In the genomic region with DNA sequence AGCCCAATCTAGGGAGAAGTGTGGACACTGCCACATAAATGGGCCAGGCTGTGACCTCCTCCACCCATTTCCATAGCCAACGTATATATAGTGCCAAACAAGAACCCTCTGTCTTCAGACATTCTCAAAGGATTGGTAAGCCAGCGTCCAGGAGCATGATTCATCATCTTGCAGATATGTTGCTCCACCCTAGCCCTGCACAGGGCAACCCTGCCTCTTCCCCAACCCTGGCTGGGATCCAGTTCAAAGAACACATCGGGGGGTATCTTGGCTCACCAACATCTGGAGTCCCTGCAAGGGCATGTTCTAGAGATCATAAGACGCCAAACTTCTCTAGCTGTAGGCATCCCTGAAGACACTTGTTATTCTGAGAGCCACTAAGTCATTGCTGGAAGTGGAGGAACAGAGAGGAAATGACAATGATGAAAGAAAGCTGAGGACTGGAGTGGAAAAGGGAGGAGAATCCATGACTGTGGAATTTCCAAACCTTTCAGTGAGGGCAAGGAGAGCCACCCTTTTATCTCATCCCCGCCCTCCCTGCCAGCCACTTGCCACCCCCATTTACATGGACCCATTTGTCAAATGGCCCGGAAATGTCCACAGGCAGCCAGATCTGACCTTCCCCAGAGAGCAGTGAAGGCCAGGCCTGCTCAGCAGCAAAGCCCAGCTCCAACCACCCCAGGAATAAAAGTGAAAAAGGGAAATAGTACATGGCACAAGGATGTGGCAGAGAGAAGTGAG, we compare ENCODE assay signal across 15 cellular contexts.
DNase-seq lines count a peak whose midpoint lies in the region; ATAC-seq and TF ChIP-seq lines count a peak whose summit lies in the region.
"Had no signal": no experiment of that assay in that cellular context is flagged by ENCODE, and none has a peak within 500 bp of the region (broad histone marks: within the 10 kb centered on the region; RNA-seq: fewer than 3 reads in every experiment).

No MANE protein-coding gene starts in this region.

- no peak overlapping the region for H2AK9ac ChIP-seq in IMR-90 (replicated peaks; ENCODE audit: low read depth, low read length, poor library complexity)

- H3K56ac ChIP-seq in IMR-90 (ENCODE audit: extremely low read depth, insufficient read depth, low read length), result no peak overlapping the region

- no peak for TF ChIP-seq CTCF in IMR-90 (conservative IDR thresholded peaks at IDR 0.05; ENCODE audit: low read depth, low read length)
- no peak for TF ChIP-seq CTCF in chondrocyte (IDR thresholded peaks at IDR 0.05)

- ATAC-seq in IMR-90 (ENCODE audit: low read depth) (peak; percentile 68), HG03159 (IDR thresholded peaks at IDR 0.05; ENCODE audit: unreplicated experiment) (no peak), GM18517 (IDR thresholded peaks at IDR 0.05; ENCODE audit: unreplicated experiment) (no peak), GM18502 (IDR thresholded peaks at IDR 0.05; ENCODE audit: poor library complexity, unreplicated experiment) (no peak)
- ATAC-seq: HepG2; stimulated activated effector memory CD8-positive, alpha-beta T cell treated with anti-CD3 and anti-CD28 coated beads, Interleukin-12 subunit alpha, Interleukin-12 subunit beta, amount 100 ng/mL, for 72 hours had no signal

- POLR2A ChIA-PET in IMR-90 (lab: Charles Lee; ENCODE audit: unreplicated experiment), result interaction anchor here (0.6 kb wide), 1 partner anchor 309 kb away, joined by 4 read pairs; no protein-coding TSS in a partner anchor

- no peaks in the 10 kb centered on the region for H4K20me1 ChIP-seq in IMR-90 (ENCODE audit: insufficient read depth, low read length)
- H4K20me1 ChIP-seq: BLaER1 treated with 17β-estradiol and CSF1 and Interleukin-3, amounts not matched to agents 10 nM and 100 nM had no signal

- dilution Hi-C loops in IMR-90 (cut with HindIII; ENCODE audit: low sequenced_read_pairs, unreplicated experiment), result no loop called here

- H3K4me3 ChIP-seq in IMR-90 (ENCODE audit: insufficient read depth, low read depth, low read length), result no peak overlapping the region
- no peak overlapping the region for H3K4me3 ChIP-seq in mesenchymal stem cell (ENCODE audit: insufficient read depth in 1 of 2, low read depth in 1 of 2, low read length in 2 of 2)
- H3K4me3 ChIP-seq: BLaER1 treated with 17β-estradiol and CSF1 and Interleukin-3, amounts not matched to agents 10 nM and 100 nM had no signal

- peak overlapping the region; percentile 55 for H3K27ac Mint-ChIP-seq in chondrocyte (ENCODE audit: unreplicated experiment)
- H3K27ac Mint-ChIP-seq: brain; nephron; stimulated activated effector memory CD8-positive, alpha-beta T cell treated with anti-CD3 and anti-CD28 coated beads, Interleukin-12 subunit alpha, Interleukin-12 subunit beta, amount 100 ng/mL, for 72 hours had no signal

- no peak overlapping the region for H2AFZ ChIP-seq in IMR-90 (replicated peaks; ENCODE audit: low read length, poor library complexity)
- H2AFZ ChIP-seq in mesenchymal stem cell (ENCODE audit: low read depth, low read length), result no peak overlapping the region

- intact Hi-C loops in IMR-90 (cut with micrococcal nuclease), result no loop called here

- H3K4me1 Mint-ChIP-seq in chondrocyte (ENCODE audit: low read depth), result peaks cover 9% of the 10 kb centered on the region
- H3K4me1 Mint-ChIP-seq: stimulated activated effector memory CD8-positive, alpha-beta T cell treated with anti-CD3 and anti-CD28 coated beads, Interleukin-12 subunit alpha, Interleukin-12 subunit beta, amount 100 ng/mL, for 72 hours had no signal

- H3K27me3 ChIP-seq in IMR-90 (ENCODE audit: control insufficient read depth, insufficient read depth, low read length) (no peaks in the 10 kb centered on the region; the same call in none of the 2 replicates), mesenchymal stem cell (ENCODE audit: control insufficient read depth in 1 of 2, insufficient read depth in 1 of 2, low read length in 2 of 2) (no peaks in the 10 kb centered on the region)
- H3K27me3 ChIP-seq: BLaER1 treated with 17β-estradiol and CSF1 and Interleukin-3, amounts not matched to agents 10 nM and 100 nM had no signal

- H3K36me3 Mint-ChIP-seq in chondrocyte (ENCODE audit: low read depth), result no peaks in the 10 kb centered on the region
- H3K36me3 Mint-ChIP-seq: brain; stimulated activated effector memory CD8-positive, alpha-beta T cell treated with anti-CD3 and anti-CD28 coated beads, Interleukin-12 subunit alpha, Interleukin-12 subunit beta, amount 100 ng/mL, for 72 hours had no signal

- H2BK5ac ChIP-seq in IMR-90 (ENCODE audit: low read depth, low read length, poor library complexity, severe bottlenecking), result no peak overlapping the region
- H2BK5ac ChIP-seq in mesenchymal stem cell (ENCODE audit: low read depth, low read length, poor library complexity, severe bottlenecking), result no peak overlapping the region

- BruUV-seq in IMR-90 (replicated peaks; lab: Mats Ljungman, UMichigan), result no TSS peak

- no peak for TF ChIP-seq RAD21 in IMR-90 (IDR thresholded peaks at IDR 0.05; ENCODE audit: low read length)

- H3K27ac ChIP-seq in IMR-90 (ENCODE audit: insufficient read depth, low read length) (no peak overlapping the region), mesenchymal stem cell (ENCODE audit: low read length, poor library complexity, severe bottlenecking) (no peak overlapping the region)
- H3K27ac ChIP-seq: BLaER1 treated with 17β-estradiol and CSF1 and Interleukin-3, amounts not matched to agents 10 nM and 100 nM had no signal

- H3K4me2 ChIP-seq in IMR-90 (ENCODE audit: low read depth, low read length), result no peak overlapping the region
- H3K4me2 ChIP-seq in mesenchymal stem cell (ENCODE audit: low read length, poor library complexity, severe bottlenecking), result no peak overlapping the region
- H3K4me2 ChIP-seq: BLaER1 treated with 17β-estradiol and CSF1 and Interleukin-3, amounts not matched to agents 10 nM and 100 nM had no signal

- H3K4me1 ChIP-seq in IMR-90 (ENCODE audit: control insufficient read depth, insufficient read depth, low read length) (no peaks in the 10 kb centered on the region), mesenchymal stem cell (ENCODE audit: control insufficient read depth, insufficient read depth, low read depth, low read length) (no peaks in the 10 kb centered on the region)
- H3K4me1 ChIP-seq: BLaER1 treated with 17β-estradiol and CSF1 and Interleukin-3, amounts not matched to agents 10 nM and 100 nM had no signal

- H2AK5ac ChIP-seq in IMR-90 (ENCODE audit: low read depth, low read length) (no peak overlapping the region), mesenchymal stem cell (ENCODE audit: low read length, severe bottlenecking) (no peak overlapping the region)

- H3K9me1 ChIP-seq in IMR-90 (ENCODE audit: insufficient read depth, low read length), result no peaks in the 10 kb centered on the region

- no peaks in the 10 kb centered on the region for H3K9me3 Mint-ChIP-seq in chondrocyte (ENCODE audit: low read depth)
- H3K9me3 Mint-ChIP-seq: nephron; stimulated activated effector memory CD8-positive, alpha-beta T cell treated with anti-CD3 and anti-CD28 coated beads, Interleukin-12 subunit alpha, Interleukin-12 subunit beta, amount 100 ng/mL, for 72 hours had no signal

- DNase-seq in AG08396 (ENCODE audit: low spot score) (peak; percentile 49), IMR-90 (peak; percentile 32), chondrocyte (ENCODE audit: low spot score) (no peak), mesenchymal stem cell (peak; percentile 52), SKM-1 treated with dmso at 0.1 percent for 144 hours (lab: John Stamatoyannopoulos, UW; ENCODE audit: unreplicated experiment) (no peak)
- DNase-seq: activated CD4-positive, alpha-beta T cell treated with anti-CD3 and anti-CD28 coated beads for 4 hours; stimulated activated CD4-positive, alpha-beta T cell treated with anti-CD3 and anti-CD28 coated beads, Interleukin-1b, Interleukin-23, amount 100 ng/mL, for 48 hours had no signal

- H2BK12ac ChIP-seq in mesenchymal stem cell (ENCODE audit: low read length in 2 of 2), result peak overlapping the region in 1 of 2 experiments; percentile 38

- H2BK120ac ChIP-seq in IMR-90 (ENCODE audit: low read depth, low read length) (no peak overlapping the region), mesenchymal stem cell (ENCODE audit: low read depth, low read length) (no peak overlapping the region)

- H3K9ac ChIP-seq in IMR-90 (ENCODE audit: low read depth, low read length) (no peak overlapping the region), mesenchymal stem cell (ENCODE audit: low read length) (no peak overlapping the region)
- H3K9ac ChIP-seq: BLaER1 treated with 17β-estradiol and CSF1 and Interleukin-3, amounts not matched to agents 10 nM and 100 nM had no signal

- H3K27me3 Mint-ChIP-seq in chondrocyte (ENCODE audit: low read depth), result peaks cover 8% of the 10 kb centered on the region

- no peaks in the 10 kb centered on the region for H3K36me3 ChIP-seq in IMR-90 (ENCODE audit: control insufficient read depth, insufficient read depth, low read length)
- no peaks in the 10 kb centered on the region for H3K36me3 ChIP-seq in mesenchymal stem cell (ENCODE audit: control insufficient read depth in 1 of 2, insufficient read depth in 2 of 2, low read depth in 1 of 2, low read length in 2 of 2)
- H3K36me3 ChIP-seq: BLaER1 treated with 17β-estradiol and CSF1 and Interleukin-3, amounts not matched to agents 10 nM and 100 nM had no signal

- WGBS in IMR-90 (ENCODE audit: extremely low coverage in 2 of 2, insufficient read length in 1 of 2), 2 experiments, result 17% methylated on average over 2 of the region's 6 CpGs; no CpG with 5 or more reads in 1 of the 2 experiments
- 37% methylated on average over 6 of the region's 6 CpGs for WGBS in mesenchymal stem cell

- H4K5ac ChIP-seq in IMR-90 (ENCODE audit: low read depth, low read length), result no peak overlapping the region

- TF ChIP-seq POLR2A in IMR-90 (IDR thresholded peaks at IDR 0.05; ENCODE audit: low read depth, low read length), result no peak

- H3K14ac ChIP-seq in IMR-90 (replicated peaks; ENCODE audit: low read depth, low read length) (no peak overlapping the region), mesenchymal stem cell (ENCODE audit: low read length in 2 of 2) (no peak overlapping the region)

- H2BK20ac ChIP-seq in IMR-90 (ENCODE audit: low read depth, low read length), result no peak overlapping the region

- H2BK15ac ChIP-seq in IMR-90 (ENCODE audit: low read depth, low read length), result no peak overlapping the region
- H2BK15ac ChIP-seq in mesenchymal stem cell (ENCODE audit: low read depth, poor library complexity, severe bottlenecking), result no peak overlapping the region

- H3K4ac ChIP-seq in IMR-90 (ENCODE audit: low read depth, low read length) (no peak overlapping the region), mesenchymal stem cell (ENCODE audit: low read depth in 1 of 2, low read length in 2 of 2) (no peak overlapping the region)

- in situ Hi-C loops in IMR-90 (cut with MboI; ENCODE audit: low sequenced_read_pairs), result no loop called here

- H3K18ac ChIP-seq in IMR-90 (ENCODE audit: low read depth, low read length) (no peak overlapping the region), mesenchymal stem cell (ENCODE audit: low read depth in 1 of 2, low read length in 2 of 2) (no peak overlapping the region)

- no peaks in the 10 kb centered on the region for H3K9me3 ChIP-seq in IMR-90 (ENCODE audit: control insufficient read depth, insufficient read depth, low read length)
- H3K9me3 ChIP-seq in mesenchymal stem cell (ENCODE audit: control insufficient read depth, low read length), result no peaks in the 10 kb centered on the region
- H3K9me3 ChIP-seq: BLaER1 treated with 17β-estradiol and CSF1 and Interleukin-3, amounts not matched to agents 10 nM and 100 nM had no signal

- no peak overlapping the region for H3K23ac ChIP-seq in IMR-90 (ENCODE audit: low read depth, low read length)
- H3K23ac ChIP-seq in mesenchymal stem cell (ENCODE audit: low read length in 2 of 2), result no peak overlapping the region

- CTCF ChIA-PET in IMR-90 (lab: Yijun Ruan, JAX), result no interaction called here

- H4K91ac ChIP-seq in IMR-90 (ENCODE audit: insufficient read depth, low read depth, low read length) (no peak overlapping the region), mesenchymal stem cell (ENCODE audit: low read length) (no peak overlapping the region)

- no peaks in the 10 kb centered on the region for H3K79me1 ChIP-seq in IMR-90 (ENCODE audit: low read depth in 1 of 2, low read length in 2 of 2)
- no peaks in the 10 kb centered on the region for H3K79me1 ChIP-seq in mesenchymal stem cell (replicated peaks; ENCODE audit: low read length, poor library complexity, severe bottlenecking)

- H3K4me3 Mint-ChIP-seq in chondrocyte (ENCODE audit: unreplicated experiment), result no peak overlapping the region
- H3K4me3 Mint-ChIP-seq: brain; nephron; stimulated activated effector memory CD8-positive, alpha-beta T cell treated with anti-CD3 and anti-CD28 coated beads, Interleukin-12 subunit alpha, Interleukin-12 subunit beta, amount 100 ng/mL, for 72 hours had no signal

- no peak overlapping the region for H4K8ac ChIP-seq in IMR-90 (ENCODE audit: low read depth in 2 of 2, low read length in 2 of 2)
- peak overlapping the region; percentile 15 for H4K8ac ChIP-seq in mesenchymal stem cell (ENCODE audit: low read length)

Comparison
In these comparisons a context has a peak if more than half of its experiments do, and no peak if none do; other contexts are left out.
1. DNase-seq: peak in AG08396 (single experiment), IMR-90 (single experiment) and mesenchymal stem cell (single experiment); none in chondrocyte (single experiment) and SKM-1 treated with dmso at 0.1 percent for 144 hours (single experiment).